20 cellular contexts compared by ENCODE assay signal in the genomic region with DNA sequence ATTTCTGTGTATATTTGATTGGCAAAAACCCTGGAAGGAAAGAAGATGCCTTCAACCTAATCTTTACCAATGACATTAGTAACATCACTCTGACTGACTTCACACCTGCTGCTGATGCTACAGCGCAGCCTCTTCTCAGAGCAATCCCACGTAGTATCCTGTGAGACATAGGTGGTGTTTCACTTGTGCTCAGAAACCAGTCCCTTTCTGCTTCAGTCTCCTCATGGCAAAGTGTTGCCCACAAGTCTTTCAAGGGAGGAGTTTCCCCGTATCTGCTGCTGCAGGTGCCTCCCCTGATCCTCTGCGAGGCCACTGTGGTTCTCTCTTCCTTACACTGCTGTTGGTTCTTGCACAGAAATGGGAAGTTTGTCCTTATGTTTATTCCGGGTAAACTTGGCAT.
DNase-seq lines count a peak whose midpoint lies in the region; ATAC-seq, FAIRE-seq and TF ChIP-seq lines count a peak whose summit lies in the region.
"Had no signal": no experiment of that assay in that cellular context is flagged by ENCODE, and none has a peak within 500 bp of the region (broad histone marks: within the 10 kb centered on the region; RNA-seq: fewer than 3 reads in every experiment).

No MANE protein-coding gene starts in this region.

- no peaks in the 10 kb centered on the region for H3K9me3 ChIP-seq in smooth muscle cell (replicated peaks; ENCODE audit: low read depth)

- 94% methylated on average over 5 of the region's 5 CpGs for WGBS in smooth muscle cell (ENCODE audit: low lambda C conversion rate)

- no peaks in the 10 kb centered on the region for H3K27me3 ChIP-seq in bronchial epithelial cell (ENCODE audit: control insufficient read depth, insufficient read depth, low read length)
- no peaks in the 10 kb centered on the region for H3K27me3 ChIP-seq in smooth muscle cell (ENCODE audit: low read depth)
- no peaks in the 10 kb centered on the region for H3K27me3 ChIP-seq in brain microvascular endothelial cell (replicated peaks)
- H3K27me3 ChIP-seq: BLaER1 had no signal

- peak; percentile 68 for ATAC-seq in activated CD8-positive, alpha-beta T cell treated with anti-CD3 and anti-CD28 coated beads for 36 hours
- no peak for ATAC-seq in activated CD8-positive, alpha-beta T cell treated with anti-CD3 and anti-CD28 coated beads, Interleukin-2, amount 10 ng/mL, durations not matched to agents 7 days and 5 days
- no peak for ATAC-seq in HG03159 (IDR thresholded peaks at IDR 0.05; ENCODE audit: unreplicated experiment)
- ATAC-seq: HCT116, HepG2 had no signal

- H3K4me3 Mint-ChIP-seq in activated CD8-positive, alpha-beta T cell treated with anti-CD3 and anti-CD28 coated beads for 36 hours, result no peak overlapping the region
- no peak overlapping the region for H3K4me3 Mint-ChIP-seq in activated CD8-positive, alpha-beta T cell treated with anti-CD3 and anti-CD28 coated beads, Interleukin-2, amount 10 ng/mL, durations not matched to agents 7 days and 5 days
- H3K4me3 Mint-ChIP-seq: CD14-positive monocyte; CD4-positive, alpha-beta memory T cell; HFFc6 had no signal

- H3K27ac Mint-ChIP-seq in activated CD8-positive, alpha-beta T cell treated with anti-CD3 and anti-CD28 coated beads for 36 hours, result no peak overlapping the region
- no peak overlapping the region for H3K27ac Mint-ChIP-seq in activated CD8-positive, alpha-beta T cell treated with anti-CD3 and anti-CD28 coated beads, Interleukin-2, amount 10 ng/mL, durations not matched to agents 7 days and 5 days
- H3K27ac Mint-ChIP-seq: CD4-positive, alpha-beta memory T cell; HFFc6 had no signal

- H3K4me1 Mint-ChIP-seq in activated CD8-positive, alpha-beta T cell treated with anti-CD3 and anti-CD28 coated beads for 36 hours (ENCODE audit: low read depth), result no peaks in the 10 kb centered on the region
- H3K4me1 Mint-ChIP-seq in activated CD8-positive, alpha-beta T cell treated with anti-CD3 and anti-CD28 coated beads, Interleukin-2, amount 10 ng/mL, durations not matched to agents 7 days and 5 days (ENCODE audit: low read depth), result no peaks in the 10 kb centered on the region
- H3K4me1 Mint-ChIP-seq: CD14-positive monocyte; CD4-positive, alpha-beta memory T cell had no signal

- peaks cover 8% of the 10 kb centered on the region for H3F3A ChIP-seq in smooth muscle cell (ENCODE audit: low read depth)

- no peaks in the 10 kb centered on the region for H4K20me1 ChIP-seq in smooth muscle cell (ENCODE audit: low read depth)
- H4K20me1 ChIP-seq: BLaER1 had no signal

- intact Hi-C loops in activated CD8-positive, alpha-beta T cell treated with anti-CD3 and anti-CD28 coated beads for 36 hours (cut with micrococcal nuclease), result no loop called here

- peaks cover 6% of the 10 kb centered on the region for H3K36me3 Mint-ChIP-seq in activated CD8-positive, alpha-beta T cell treated with anti-CD3 and anti-CD28 coated beads for 36 hours (ENCODE audit: low read depth)
- H3K36me3 Mint-ChIP-seq in activated CD8-positive, alpha-beta T cell treated with anti-CD3 and anti-CD28 coated beads, Interleukin-2, amount 10 ng/mL, durations not matched to agents 7 days and 5 days (ENCODE audit: low read depth), result no peaks in the 10 kb centered on the region
- H3K36me3 Mint-ChIP-seq: CD14-positive monocyte; CD4-positive, alpha-beta memory T cell had no signal

- H3K36me3 ChIP-seq in bronchial epithelial cell (ENCODE audit: control insufficient read depth, insufficient read depth, low read length) (no peaks in the 10 kb centered on the region), smooth muscle cell (ENCODE audit: low read depth) (no peaks in the 10 kb centered on the region), brain microvascular endothelial cell (replicated peaks) (no peaks in the 10 kb centered on the region)
- H3K36me3 ChIP-seq: BLaER1 had no signal

- H3K4me3 ChIP-seq in GM12865 (ENCODE audit: low read depth, low read length) (no peak overlapping the region), bronchial epithelial cell (ENCODE audit: low read depth, low read length) (no peak overlapping the region), smooth muscle cell (no peak overlapping the region), brain microvascular endothelial cell (ENCODE audit: low read depth, low read length) (no peak overlapping the region)
- H3K4me3 ChIP-seq: BLaER1 had no signal

- H3K79me2 ChIP-seq in smooth muscle cell (ENCODE audit: low read depth), result no peaks in the 10 kb centered on the region

- H3K27ac ChIP-seq in smooth muscle cell (ENCODE audit: low read depth) (no peak overlapping the region), brain microvascular endothelial cell (no peak overlapping the region)
- H3K27ac ChIP-seq: BLaER1 had no signal

- peak overlapping the region; percentile 31 for H3K4me2 ChIP-seq in smooth muscle cell
- H3K4me2 ChIP-seq: BLaER1 had no signal

- POLR2A ChIA-PET in activated CD8-positive, alpha-beta T cell treated with anti-CD3 and anti-CD28 coated beads for 36 hours (lab: Charles Lee), result no interaction called here
- POLR2A ChIA-PET in activated CD8-positive, alpha-beta T cell treated with anti-CD3 and anti-CD28 coated beads, Interleukin-2, amount 10 ng/mL, durations not matched to agents 7 days and 5 days (lab: Charles Lee), result no interaction called here

- H3K9me3 Mint-ChIP-seq in activated CD8-positive, alpha-beta T cell treated with anti-CD3 and anti-CD28 coated beads for 36 hours, result peaks cover 6% of the 10 kb centered on the region
- peaks cover 7% of the 10 kb centered on the region for H3K9me3 Mint-ChIP-seq in activated CD8-positive, alpha-beta T cell treated with anti-CD3 and anti-CD28 coated beads, Interleukin-2, amount 10 ng/mL, durations not matched to agents 7 days and 5 days (ENCODE audit: insufficient read depth)

- no peak overlapping the region for H3K9ac ChIP-seq in smooth muscle cell (ENCODE audit: low read depth)
- H3K9ac ChIP-seq: BLaER1 had no signal

- no peak overlapping the region for H2AFZ ChIP-seq in smooth muscle cell (ENCODE audit: low read depth)

- peaks cover 27% of the 10 kb centered on the region for H3K4me1 ChIP-seq in smooth muscle cell (ENCODE audit: low read depth)
- H3K4me1 ChIP-seq: BLaER1 had no signal

- no peaks in the 10 kb centered on the region for H3K27me3 Mint-ChIP-seq in activated CD8-positive, alpha-beta T cell treated with anti-CD3 and anti-CD28 coated beads for 36 hours
- no peaks in the 10 kb centered on the region for H3K27me3 Mint-ChIP-seq in activated CD8-positive, alpha-beta T cell treated with anti-CD3 and anti-CD28 coated beads, Interleukin-2, amount 10 ng/mL, durations not matched to agents 7 days and 5 days (ENCODE audit: low read depth)

- CTCF ChIA-PET in activated CD8-positive, alpha-beta T cell treated with anti-CD3 and anti-CD28 coated beads for 36 hours (lab: Charles Lee), result interaction anchor here (1.0 kb wide), 1 partner anchor 234 kb away, joined by 3 read pairs; no protein-coding TSS in a partner anchor
- CTCF ChIA-PET in activated CD8-positive, alpha-beta T cell treated with anti-CD3 and anti-CD28 coated beads, Interleukin-2, amount 10 ng/mL, durations not matched to agents 7 days and 5 days (lab: Charles Lee), result no interaction called here

- peak; percentile 6 for DNase-seq in activated CD8-positive, alpha-beta T cell treated with anti-CD3 and anti-CD28 coated beads for 36 hours
- DNase-seq in activated CD8-positive, alpha-beta T cell treated with anti-CD3 and anti-CD28 coated beads, Interleukin-2, amount 10 ng/mL, durations not matched to agents 7 days and 5 days, result no peak
- DNase-seq in GM12865 (ENCODE audit: low read depth), result peak; percentile 5
- no peak for DNase-seq in bronchial epithelial cell (ENCODE audit: low read depth)
- DNase-seq in smooth muscle cell (lab: John Stamatoyannopoulos, UW; ENCODE audit: unreplicated experiment), result no peak
- DNase-seq in brain microvascular endothelial cell, result no peak
- no peak for DNase-seq in RKO (ENCODE audit: low spot score)
- DNase-seq: 8988T; CD4-positive, alpha-beta memory T cell; DMS153; DMS79; GDM1; GOT3; H7; HFFc6 had no signal

- FAIRE-seq in bronchial epithelial cell (lab: Jason Lieb, UNC), result peak; percentile 68
- FAIRE-seq: HepG2 had no signal

- no peak for TF ChIP-seq CTCF in activated CD8-positive, alpha-beta T cell treated with anti-CD3 and anti-CD28 coated beads for 36 hours (IDR thresholded peaks at IDR 0.05)
- TF ChIP-seq CTCF in GM12865 (IDR thresholded peaks at IDR 0.05; ENCODE audit: insufficient read depth, low read depth, low read length, missing control alignments), result no peak
- TF ChIP-seq CTCF in bronchial epithelial cell (IDR thresholded peaks at IDR 0.05; ENCODE audit: insufficient read depth, low read length, severe bottlenecking), result no peak
- TF ChIP-seq CTCF in smooth muscle cell (IDR thresholded peaks at IDR 0.05; ENCODE audit: borderline replicate concordance, insufficient read depth, poor library complexity, severe bottlenecking), result no peak
- TF ChIP-seq CTCF in brain microvascular endothelial cell (IDR thresholded peaks at IDR 0.05; ENCODE audit: low read depth, low read length, missing control alignments), result no peak

- in situ Hi-C loops in brain microvascular endothelial cell (cut with HindIII; ENCODE audit: low pct_ligation_motif_present, low sequenced_read_pairs), result no loop called here

Comparison
In these comparisons a context has a peak if more than half of its experiments do, and no peak if none do; other contexts are left out.
1. DNase-seq: peak in activated CD8-positive, alpha-beta T cell treated with anti-CD3 and anti-CD28 coated beads for 36 hours (single experiment) and GM12865 (single experiment); none in activated CD8-positive, alpha-beta T cell treated with anti-CD3 and anti-CD28 coated beads, Interleukin-2, amount 10 ng/mL, durations not matched to agents 7 days and 5 days (single experiment), bronchial epithelial cell (single experiment), smooth muscle cell (single experiment), brain microvascular endothelial cell (single experiment) and RKO (single experiment).